In the genomic region with DNA sequence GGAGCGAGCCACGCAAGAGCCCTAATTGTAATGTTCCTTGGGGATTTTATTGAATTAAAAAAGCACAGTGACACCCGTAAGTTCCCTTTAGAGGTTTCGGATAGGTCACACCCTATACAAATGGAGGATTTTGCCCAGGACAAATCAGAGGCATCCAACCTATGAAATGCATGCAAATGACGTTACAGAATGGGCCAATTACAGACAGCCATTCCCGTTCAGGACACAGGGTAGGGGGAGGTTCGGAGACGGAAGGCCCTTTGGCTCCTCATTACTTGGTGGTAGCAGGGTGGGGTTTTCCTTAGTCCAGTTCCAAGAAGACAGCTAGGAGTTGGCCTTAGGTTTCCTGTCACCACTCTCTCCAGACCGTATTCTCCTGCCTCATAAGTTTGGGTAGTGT, we compare ENCODE assay signal across 26 cellular contexts.
"Had no signal": no experiment of that assay in that cellular context is flagged by ENCODE, and none has a peak within 500 bp of the region (broad histone marks: within the 10 kb centered on the region; RNA-seq: fewer than 3 reads in every experiment).

No MANE protein-coding gene starts in this region.

- DNase-seq: hypothalamus; islet precursor cell; left ventricle myocardium inferior; mesendoderm; naive B cell; natural killer cell; nephron progenitor cell; ovary; right lobe of liver; stimulated activated CD4-positive, alpha-beta T cell treated with anti-CD3 and anti-CD28 coated beads, Interleukin-1b, Interleukin-23, amount 100 ng/mL, for 48 hours; stimulated activated CD4-positive, alpha-beta T cell treated with anti-CD3 and anti-CD28 coated beads, Interleukin-2, amount 100 ng/mL, for 48 hours; stimulated activated CD4-positive, alpha-beta T cell treated with anti-CD3 and anti-CD28 coated beads, Interleukin-4, amount 100 ng/mL, for 4 hours; stimulated activated CD8-positive, alpha-beta memory T cell treated with anti-CD3 and anti-CD28 coated beads, Interleukin-4, amount 100 ng/mL, for 48 hours; stimulated activated naive CD4-positive, alpha-beta T cell treated with Interleukin-2 at 50 U/mL for 16 hours; stimulated activated naive CD8-positive, alpha-beta T cell treated with anti-CD3 and anti-CD28 coated beads, Interleukin-15, amount 100 ng/mL, for 72 hours; substantia nigra; thyroid gland; transverse colon had no signal

- H3K9me3 ChIP-seq: ovary, right atrium auricular region, right lobe of liver, thyroid gland, transverse colon, upper lobe of left lung, vagina had no signal

- H3K4me2 ChIP-seq: smooth muscle cell had no signal

- H3K27ac ChIP-seq: left ventricle myocardium inferior, ovary, right atrium auricular region, right lobe of liver, thyroid gland, transverse colon, upper lobe of left lung, vagina had no signal

- H3K4me3 Mint-ChIP-seq: mesothelial cell of epicardium; naive B cell; natural killer cell; nephron progenitor cell; stimulated activated memory B cell treated with anti-CD40 and anti-IgM and Interleukin-4, amounts not matched to agents 10 μg/mL and 1 μg/mL and 100 μg/mL, for 72 hours; stimulated activated naive CD8-positive, alpha-beta T cell treated with anti-CD3 and anti-CD28 coated beads, Interleukin-15, amount 100 ng/mL, for 72 hours had no signal

- H3K27me3 ChIP-seq: ovary, right atrium auricular region, right lobe of liver, thyroid gland, transverse colon, upper lobe of left lung, vagina had no signal

- H3K4me1 ChIP-seq: left ventricle myocardium inferior, right atrium auricular region, right lobe of liver, thyroid gland, transverse colon, upper lobe of left lung, vagina had no signal

- H3K36me3 Mint-ChIP-seq: mesothelial cell of epicardium; naive B cell; stimulated activated memory B cell treated with anti-CD40 and anti-IgM and Interleukin-4, amounts not matched to agents 10 μg/mL and 1 μg/mL and 100 μg/mL, for 72 hours had no signal

- H3K4me3 ChIP-seq: left ventricle myocardium inferior, lung, ovary, right atrium auricular region, right lobe of liver, smooth muscle cell, thyroid gland, transverse colon, upper lobe of left lung, vagina had no signal

- H3K27ac Mint-ChIP-seq: mesothelial cell of epicardium; natural killer cell; nephron progenitor cell; progenitor cell of endocrine pancreas; stimulated activated memory B cell treated with anti-CD40 and anti-IgM and Interleukin-4, amounts not matched to agents 10 μg/mL and 1 μg/mL and 100 μg/mL, for 72 hours; stimulated activated naive CD8-positive, alpha-beta T cell treated with anti-CD3 and anti-CD28 coated beads, Interleukin-15, amount 100 ng/mL, for 72 hours had no signal

- H3K36me3 ChIP-seq: left ventricle myocardium inferior, ovary, right atrium auricular region, right lobe of liver, thyroid gland, transverse colon, upper lobe of left lung, vagina had no signal

- H3K27me3 Mint-ChIP-seq: naive B cell; progenitor cell of endocrine pancreas; stimulated activated memory B cell treated with anti-CD40 and anti-IgM and Interleukin-4, amounts not matched to agents 10 μg/mL and 1 μg/mL and 100 μg/mL, for 72 hours; stimulated activated naive CD8-positive, alpha-beta T cell treated with anti-CD3 and anti-CD28 coated beads, Interleukin-15, amount 100 ng/mL, for 72 hours had no signal

- H3K4me1 Mint-ChIP-seq: mesothelial cell of epicardium; naive B cell; natural killer cell; nephron progenitor cell; stimulated activated memory B cell treated with anti-CD40 and anti-IgM and Interleukin-4, amounts not matched to agents 10 μg/mL and 1 μg/mL and 100 μg/mL, for 72 hours; stimulated activated naive CD8-positive, alpha-beta T cell treated with anti-CD3 and anti-CD28 coated beads, Interleukin-15, amount 100 ng/mL, for 72 hours had no signal
